Comparison of ENCODE assay signal across 19 cellular contexts in genomic region chr21:45139473-45139872, GRCh38.
A peak's percentile ranks its signal among the peaks of the same experiment; 100 is the strongest.
DNase-seq lines count a peak whose midpoint lies in the region; ATAC-seq and TF ChIP-seq lines count a peak whose summit lies in the region.
"Had no signal": no experiment of that assay in that cellular context is flagged by ENCODE, and none has a peak within 500 bp of the region (broad histone marks: within the 10 kb centered on the region; RNA-seq: fewer than 3 reads in every experiment).

No MANE protein-coding gene starts in this region.

- H4K20me1 ChIP-seq in SK-N-SH (ENCODE audit: insufficient read depth) = no peaks in the 10 kb centered on the region

- no peak overlapping the region for H2AFZ ChIP-seq in SK-N-SH (ENCODE audit: low read depth)
- H2AFZ ChIP-seq: GM23338 had no signal

- peak overlapping the region; percentile 15 for H3K27ac Mint-ChIP-seq in activated naive CD4-positive, alpha-beta T cell treated with anti-CD3 and anti-CD28 coated beads, Interleukin-2, amount 50 U/mL, for 24 hours
- peak overlapping the region; percentile 75 for H3K27ac Mint-ChIP-seq in central memory CD8-positive, alpha-beta T cell (ENCODE audit: low read depth)
- peak overlapping the region; percentile 60 for H3K27ac Mint-ChIP-seq in osteocyte (ENCODE audit: unreplicated experiment)
- H3K27ac Mint-ChIP-seq: GM23338 had no signal

- CTCF ChIA-PET in SK-N-SH (lab: Yijun Ruan, JAX) = interaction anchor here (0.6 to 8.8 kb wide), 47 partner anchors 11 to 844 kb away, joined by 3 to 357 read pairs (median 8); partner anchors contain the start of genes ADARB1 and POFUT2

- H3F3A ChIP-seq in SK-N-SH (replicated peaks; ENCODE audit: insufficient read depth) = peaks cover 4% of the 10 kb centered on the region

- H3K4me3 ChIP-seq in SK-N-SH (ENCODE audit: low read depth in 2 of 2, low read length in 1 of 2) = no peak overlapping the region
- H3K4me3 ChIP-seq: A549; BLaER1 treated with 17β-estradiol and CSF1 and Interleukin-3, amounts not matched to agents 10 nM and 100 nM; GM23338 had no signal

- H3K4me1 Mint-ChIP-seq in activated naive CD4-positive, alpha-beta T cell treated with anti-CD3 and anti-CD28 coated beads, Interleukin-2, amount 50 U/mL, for 24 hours = peaks cover 16% of the 10 kb centered on the region
- H3K4me1 Mint-ChIP-seq in central memory CD8-positive, alpha-beta T cell = peaks cover 17% of the 10 kb centered on the region
- peaks cover 68% of the 10 kb centered on the region for H3K4me1 Mint-ChIP-seq in osteocyte (ENCODE audit: unreplicated experiment)

- no peak for TF ChIP-seq RAD21 in SK-N-SH (IDR thresholded peaks at IDR 0.05; ENCODE audit: low read length)

- ATAC-seq in central memory CD8-positive, alpha-beta T cell (replicated peaks; ENCODE audit: extremely low read depth, poor library complexity, severe bottlenecking) = no peak
- ATAC-seq in HG03457 (IDR thresholded peaks at IDR 0.05; ENCODE audit: unreplicated experiment) (no peak), HG03439 (IDR thresholded peaks at IDR 0.05; ENCODE audit: unreplicated experiment) (no peak)

- DNase-seq in activated naive CD4-positive, alpha-beta T cell treated with anti-CD3 and anti-CD28 coated beads, Interleukin-2, amount 50 U/mL, for 16 hours = no peak
- DNase-seq in central memory CD8-positive, alpha-beta T cell (ENCODE audit: low spot score in 2 of 2) = no peak
- peak; percentile 56 for DNase-seq in osteocyte (ENCODE audit: extremely low spot score, unreplicated experiment)
- no peak for DNase-seq in SK-N-SH
- DNase-seq: CD8-positive, alpha-beta memory T cell; DMS53; EL; NCI-H1417 treated with DMSO at 0.1 percent for 48 hours; NCI-H187 treated with DMSO at 0.1 percent for 48 hours; NCI-H2227 treated with DMSO at 0.1 percent for 48 hours; NCI-H524; RPMI8226; SHP77 treated with DMSO at 0.1 percent for 48 hours had no signal

- H3K9me3 Mint-ChIP-seq in activated naive CD4-positive, alpha-beta T cell treated with anti-CD3 and anti-CD28 coated beads, Interleukin-2, amount 50 U/mL, for 24 hours = no peaks in the 10 kb centered on the region
- H3K9me3 Mint-ChIP-seq in central memory CD8-positive, alpha-beta T cell = no peaks in the 10 kb centered on the region
- H3K9me3 Mint-ChIP-seq in osteocyte (ENCODE audit: unreplicated experiment) = no peaks in the 10 kb centered on the region
- H3K9me3 Mint-ChIP-seq: CD8-positive, alpha-beta memory T cell; GM23338 had no signal

- no peak overlapping the region for H3K4me3 Mint-ChIP-seq in activated naive CD4-positive, alpha-beta T cell treated with anti-CD3 and anti-CD28 coated beads, Interleukin-2, amount 50 U/mL, for 24 hours
- H3K4me3 Mint-ChIP-seq in central memory CD8-positive, alpha-beta T cell = no peak overlapping the region
- no peak overlapping the region for H3K4me3 Mint-ChIP-seq in osteocyte (ENCODE audit: unreplicated experiment)
- H3K4me3 Mint-ChIP-seq: CD8-positive, alpha-beta memory T cell; GM23338 had no signal

- no peaks in the 10 kb centered on the region for H3K79me2 ChIP-seq in SK-N-SH (ENCODE audit: insufficient read depth)

- no peaks in the 10 kb centered on the region for H3K27me3 ChIP-seq in SK-N-SH (ENCODE audit: insufficient read depth)

- no peaks in the 10 kb centered on the region for H3K9me2 ChIP-seq in SK-N-SH

- TF ChIP-seq EP300 in SK-N-SH (IDR thresholded peaks at IDR 0.05; ENCODE audit: borderline replicate concordance in 1 of 2, low read depth in 1 of 2, low read length in 1 of 2) = no peak

- POLR2A ChIA-PET in SK-N-SH (lab: Yijun Ruan, JAX) = interaction anchor here (0.7 kb wide), 1 partner anchor 153 kb away, joined by 3 read pairs; no protein-coding TSS in a partner anchor

- H3K4me2 ChIP-seq in SK-N-SH = no peak overlapping the region
- H3K4me2 ChIP-seq: A549, GM23338 had no signal

- TF ChIP-seq CTCF in osteocyte (IDR thresholded peaks at IDR 0.05) (no peak), SK-N-SH (IDR thresholded peaks at IDR 0.05) (no peak)

- no peaks in the 10 kb centered on the region for H3K9me3 ChIP-seq in SK-N-SH
- H3K9me3 ChIP-seq: A549; BLaER1 treated with 17β-estradiol and CSF1 and Interleukin-3, amounts not matched to agents 10 nM and 100 nM had no signal

- no peaks in the 10 kb centered on the region for H3K36me3 ChIP-seq in SK-N-SH (replicated peaks in 1 of 2; ENCODE audit: control insufficient read depth in 1 of 2, insufficient read depth in 2 of 2, low read length in 1 of 2)

- WGBS in SK-N-SH (ENCODE audit: low lambda C conversion rate) = 94% methylated on average over 13 of the region's 13 CpGs

- no peak overlapping the region for H3K27ac ChIP-seq in SK-N-SH (ENCODE audit: low read depth in 2 of 2, low read length in 1 of 2)
- H3K27ac ChIP-seq: A549; BLaER1 treated with 17β-estradiol and CSF1 and Interleukin-3, amounts not matched to agents 10 nM and 100 nM had no signal

- H3K9ac ChIP-seq in SK-N-SH = no peak overlapping the region

- no peaks in the 10 kb centered on the region for H3K27me3 Mint-ChIP-seq in activated naive CD4-positive, alpha-beta T cell treated with anti-CD3 and anti-CD28 coated beads, Interleukin-2, amount 50 U/mL, for 24 hours
- no peaks in the 10 kb centered on the region for H3K27me3 Mint-ChIP-seq in central memory CD8-positive, alpha-beta T cell
- H3K27me3 Mint-ChIP-seq in osteocyte (ENCODE audit: unreplicated experiment) = no peaks in the 10 kb centered on the region

- peaks cover 6 to 9% of the 10 kb centered on the region in 2 experiments; a peak in 3 of 4 replicates for H3K4me1 ChIP-seq in SK-N-SH (ENCODE audit: control insufficient read depth in 1 of 2, insufficient read depth in 2 of 2, low read depth in 1 of 2, low read length in 1 of 2)

- H3K36me3 Mint-ChIP-seq in activated naive CD4-positive, alpha-beta T cell treated with anti-CD3 and anti-CD28 coated beads, Interleukin-2, amount 50 U/mL, for 24 hours = peaks cover 4% of the 10 kb centered on the region
- H3K36me3 Mint-ChIP-seq in central memory CD8-positive, alpha-beta T cell (ENCODE audit: insufficient read depth) = peaks cover 13% of the 10 kb centered on the region
- peaks cover 15% of the 10 kb centered on the region for H3K36me3 Mint-ChIP-seq in osteocyte (ENCODE audit: unreplicated experiment)

TF ChIP-seq in SK-N-SH, 30 proteins besides CTCF, POLR2A, EP300 and RAD21:
- TF ChIP-seq USF1 (IDR thresholded peaks at IDR 0.05; ENCODE audit: borderline replicate concordance, low read depth) (no peak), CHD2 (IDR thresholded peaks at IDR 0.05; ENCODE audit: low read length, partially characterized antibody) (no peak), RFX5 (IDR thresholded peaks at IDR 0.05; ENCODE audit: low read length) (no peak), TEAD4 (IDR thresholded peaks at IDR 0.05; ENCODE audit: borderline replicate concordance, insufficient read depth) (no peak), RXRA (IDR thresholded peaks at IDR 0.05; ENCODE audit: borderline replicate concordance, low read depth) (no peak), MEF2A (IDR thresholded peaks at IDR 0.05; ENCODE audit: borderline replicate concordance, low read depth) (no peak), FOXJ3 (CRISPR knock-in tag; IDR thresholded peaks at IDR 0.05) (no peak), SIN3A (IDR thresholded peaks at IDR 0.05; ENCODE audit: borderline replicate concordance, low read depth, low read length) (no peak), TAF1 (IDR thresholded peaks at IDR 0.05; ENCODE audit: borderline replicate concordance, low read depth, low read length) (no peak), TCF12 (IDR thresholded peaks at IDR 0.05) (no peak), RCOR1 (IDR thresholded peaks at IDR 0.05; ENCODE audit: low read length) (no peak), EZH2phosphoT487 (IDR thresholded peaks at IDR 0.05; ENCODE audit: borderline replicate concordance, low read depth) (no peak), YY1 (IDR thresholded peaks at IDR 0.05; ENCODE audit: low read depth) (no peak), MAX (IDR thresholded peaks at IDR 0.05; ENCODE audit: low read depth) (no peak), ELF1 (IDR thresholded peaks at IDR 0.05) (no peak), FOXM1 (IDR thresholded peaks at IDR 0.05; ENCODE audit: low read depth) (no peak)

Comparison
In these comparisons a context has a peak if more than half of its experiments do, and no peak if none do; other contexts are left out.
1. H3K27ac Mint-ChIP-seq: peak in every context shown above with its lines; median percentile 75 in central memory CD8-positive, alpha-beta T cell; 60 in osteocyte; 15 in activated naive CD4-positive, alpha-beta T cell treated with anti-CD3 and anti-CD28 coated beads, Interleukin-2, amount 50 U/mL, for 24 hours.